29 cellular contexts compared by ENCODE assay signal in genomic region chr6:167698540-167698939, GRCh38.
DNase-seq lines count a peak whose midpoint lies in the region; ATAC-seq and TF ChIP-seq lines count a peak whose summit lies in the region.
"Had no signal": no experiment of that assay in that cellular context is flagged by ENCODE, and none has a peak within 500 bp of the region (broad histone marks: within the 10 kb centered on the region; RNA-seq: fewer than 3 reads in every experiment).

No MANE protein-coding gene starts in this region.

- H3K9me3 Mint-ChIP-seq in stimulated activated naive CD8-positive, alpha-beta T cell treated with anti-CD3 and anti-CD28 coated beads, Interleukin-15, amount 100 ng/mL, for 72 hours = no peaks in the 10 kb centered on the region
- H3K9me3 Mint-ChIP-seq: activated naive CD4-positive, alpha-beta T cell treated with anti-CD3 and anti-CD28 coated beads for 36 hours; mesothelial cell of epicardium; T-helper 2 cell treated with Interferon-gamma antibody and Interleukin-4, amounts not matched to agents 5 μg/mL and 100 μg/mL, for 36 hours had no signal

- no peak overlapping the region for H3K27ac Mint-ChIP-seq in stimulated activated naive CD8-positive, alpha-beta T cell treated with anti-CD3 and anti-CD28 coated beads, Interleukin-15, amount 100 ng/mL, for 72 hours

- peaks cover 29% of the 10 kb centered on the region for H3K4me1 Mint-ChIP-seq in stimulated activated naive CD8-positive, alpha-beta T cell treated with anti-CD3 and anti-CD28 coated beads, Interleukin-15, amount 100 ng/mL, for 72 hours

- peaks cover 31% of the 10 kb centered on the region for H3K27me3 Mint-ChIP-seq in stimulated activated naive CD8-positive, alpha-beta T cell treated with anti-CD3 and anti-CD28 coated beads, Interleukin-15, amount 100 ng/mL, for 72 hours

- H3K36me3 ChIP-seq in left lung = no peaks in the 10 kb centered on the region
- H3K36me3 ChIP-seq: adrenal gland, gastrocnemius medialis, HAP-1, prostate gland, thoracic aorta had no signal

- TF ChIP-seq CTCF in left lung (IDR thresholded peaks at IDR 0.05) = no peak

- H3K4me1 ChIP-seq in left lung = peaks cover 10 to 20% of the 10 kb centered on the region in 2 donors
- H3K4me1 ChIP-seq: body of pancreas, prostate gland had no signal

- DNase-seq in stimulated activated naive CD8-positive, alpha-beta T cell treated with anti-CD3 and anti-CD28 coated beads, Interleukin-15, amount 100 ng/mL, for 72 hours = no peak
- no peak for DNase-seq in stimulated activated naive CD8-positive, alpha-beta T cell treated with anti-CD3 and anti-CD28 coated beads, Interleukin-15, Interleukin-2, amounts not matched to agents 100 U/mL and 50 U/mL, for 24 hours
- DNase-seq in left lung (peak in 1 of 2 donors; percentile 24), sciatic nerve (ENCODE audit: low spot score) (no peak)
- no peak for DNase-seq in activated effector memory CD4-positive, alpha-beta T cell treated with Interleukin-2 at 50 U/mL for 16 hours
- DNase-seq: activated CD4-positive, alpha-beta T cell treated with anti-CD3 and anti-CD28 coated beads, Interleukin-2, amount 50 U/mL, for 48 hours; activated CD4-positive, CD25-positive, alpha-beta regulatory T cell treated with anti-CD3 and anti-CD28 coated beads, Interleukin-2, amount 50 U/mL, for 72 hours; activated CD8-positive, alpha-beta memory T cell treated with anti-CD3 and anti-CD28 coated beads, Interleukin-2, amount 50 U/mL, for 4 hours; activated naive CD4-positive, alpha-beta T cell treated with anti-CD3 and anti-CD28 coated beads for 36 hours; adrenal gland; body of pancreas; cerebellar nuclear complex; DMS53; gastrocnemius medialis; IMR-90; NCI-H1436 treated with DMSO at 0.1 percent for 48 hours; NCI-H2107; NCI-H446; NCI-H774; SIG-M5; stimulated activated naive CD4-positive, alpha-beta T cell treated with Interleukin-2 at 50 U/mL for 16 hours had no signal

- H3K4me3 Mint-ChIP-seq in stimulated activated naive CD8-positive, alpha-beta T cell treated with anti-CD3 and anti-CD28 coated beads, Interleukin-15, amount 100 ng/mL, for 72 hours = no peak overlapping the region
- H3K4me3 Mint-ChIP-seq: activated naive CD4-positive, alpha-beta T cell treated with anti-CD3 and anti-CD28 coated beads for 36 hours; mesothelial cell of epicardium had no signal

- ATAC-seq in stimulated activated naive CD8-positive, alpha-beta T cell treated with anti-CD3 and anti-CD28 coated beads, Interleukin-15, amount 100 ng/mL, for 72 hours = peak; percentile 2
- no peak for ATAC-seq in stimulated activated naive CD8-positive, alpha-beta T cell treated with anti-CD3 and anti-CD28 coated beads, Interleukin-15, Interleukin-2, amounts not matched to agents 100 U/mL and 50 U/mL, for 24 hours
- no peak for ATAC-seq in left lung
- ATAC-seq in sciatic nerve = peak; percentile 45
- no peak for ATAC-seq in HG02852 (IDR thresholded peaks at IDR 0.05; ENCODE audit: unreplicated experiment)
- ATAC-seq in HG03520 (IDR thresholded peaks at IDR 0.05; ENCODE audit: unreplicated experiment) = no peak
- ATAC-seq in HG02970 (IDR thresholded peaks at IDR 0.05; ENCODE audit: low FRiP score, unreplicated experiment) = no peak

- intact Hi-C loops in left lung (cut with DNase I) (no loop called here), sciatic nerve (cut with DNase I) (no loop called here)

- H3K27ac ChIP-seq in left lung = peak overlapping the region; percentile 79 to 81
- H3K27ac ChIP-seq: prostate gland, thoracic aorta had no signal

- no peak overlapping the region for H3K4me3 ChIP-seq in left lung
- H3K4me3 ChIP-seq: body of pancreas, HAP-1, prostate gland had no signal

- no peaks in the 10 kb centered on the region for H3K9me3 ChIP-seq in left lung
- H3K9me3 ChIP-seq: adrenal gland, body of pancreas, gastrocnemius medialis, HAP-1, prostate gland, thoracic aorta had no signal

- H3K27me3 ChIP-seq in left lung = no peaks in the 10 kb centered on the region
- H3K27me3 ChIP-seq: adrenal gland, body of pancreas, gastrocnemius medialis had no signal

Comparison
In these comparisons a context has a peak if more than half of its experiments do, and no peak if none do; other contexts are left out.
1. ATAC-seq: peak in stimulated activated naive CD8-positive, alpha-beta T cell treated with anti-CD3 and anti-CD28 coated beads, Interleukin-15, amount 100 ng/mL, for 72 hours (single experiment) and sciatic nerve (single experiment); none in stimulated activated naive CD8-positive, alpha-beta T cell treated with anti-CD3 and anti-CD28 coated beads, Interleukin-15, Interleukin-2, amounts not matched to agents 100 U/mL and 50 U/mL, for 24 hours (single experiment), left lung (single experiment), HG02852 (single experiment), HG03520 (single experiment) and HG02970 (single experiment).